9 cellular contexts compared by ENCODE assay signal in genomic region chr4:73259552-73260140, GRCh38. TPM values are rescaled to one million over a fixed set of nuclear protein-coding genes. Genes with fewer than 3 reads are reported as not detected.
A peak's percentile ranks its signal among the peaks of the same experiment; 100 is the strongest.
DNase-seq lines count a peak whose midpoint lies in the region; ATAC-seq, FAIRE-seq and TF ChIP-seq lines count a peak whose summit lies in the region.
"Had no signal": no experiment of that assay in that cellular context is flagged by ENCODE, and none has a peak within 500 bp of the region (broad histone marks: within the 10 kb centered on the region; RNA-seq: fewer than 3 reads in every experiment).

No MANE protein-coding gene starts in this region.

- peak overlapping the region; percentile 60 to 98 (median 93) for H3K4me3 ChIP-seq in keratinocyte (ENCODE audit: control insufficient read depth in 2 of 3, extremely low read depth in 1 of 3, insufficient read depth in 2 of 3, low read depth in 1 of 3, low read length in 3 of 3)

- H3K36me3 Mint-ChIP-seq in activated naive CD8-positive, alpha-beta T cell treated with anti-CD3 and anti-CD28 coated beads, Interleukin-2, amount 50 U/mL, for 24 hours (ENCODE audit: low read depth) = peaks cover 19% of the 10 kb centered on the region

- TF ChIP-seq CTCF in keratinocyte (optimal IDR thresholded peaks at IDR 0.05 in 1 of 3, IDR thresholded peaks at IDR 0.05 in 1 of 3, conservative IDR thresholded peaks at IDR 0.05 in 1 of 3; ENCODE audit: extremely low read depth in 1 of 3, insufficient read depth in 2 of 3, low read length in 3 of 3) = no peak

- H3K4me2 ChIP-seq in keratinocyte (ENCODE audit: control insufficient read depth, extremely low read depth, insufficient read depth, low read depth, low read length) = peak overlapping the region; percentile 77

- peaks cover 43% of the 10 kb centered on the region for H3K4me1 Mint-ChIP-seq in activated naive CD8-positive, alpha-beta T cell treated with anti-CD3 and anti-CD28 coated beads, Interleukin-2, amount 50 U/mL, for 24 hours
- H3K4me1 Mint-ChIP-seq in stimulated activated naive CD8-positive, alpha-beta T cell treated with anti-CD3 and anti-CD28 coated beads, Interleukin-15, amount 100 ng/mL, for 72 hours = peaks cover 47% of the 10 kb centered on the region

- no peak for TF ChIP-seq POLR2A in erythroblast (IDR thresholded peaks at IDR 0.05; ENCODE audit: low read length)

- H3K27me3 Mint-ChIP-seq in activated naive CD8-positive, alpha-beta T cell treated with anti-CD3 and anti-CD28 coated beads, Interleukin-2, amount 50 U/mL, for 24 hours = no peaks in the 10 kb centered on the region
- no peaks in the 10 kb centered on the region for H3K27me3 Mint-ChIP-seq in stimulated activated naive CD8-positive, alpha-beta T cell treated with anti-CD3 and anti-CD28 coated beads, Interleukin-15, amount 100 ng/mL, for 72 hours

- H3K9me3 ChIP-seq in keratinocyte (ENCODE audit: control insufficient read depth, low read depth, low read length) = no peaks in the 10 kb centered on the region

- DNase-seq in DMS 273 (lab: John Stamatoyannopoulos, UW; ENCODE audit: unreplicated experiment) (peak; percentile 54), DMS 273 treated with DMSO at 0.1 percent for 48 hours (lab: John Stamatoyannopoulos, UW) (no peak), M059J (ENCODE audit: low read depth) (peak; percentile 45), keratinocyte (ENCODE audit: low read depth, low spot score) (no peak), erythroblast (lab: John Stamatoyannopoulos, UW) (no peak)
- DNase-seq in activated naive CD8-positive, alpha-beta T cell treated with anti-CD3 and anti-CD28 coated beads, Interleukin-2, amount 50 U/mL, for 24 hours = peak; percentile 10
- no peak for DNase-seq in stimulated activated naive CD8-positive, alpha-beta T cell treated with anti-CD3 and anti-CD28 coated beads, Interleukin-15, amount 100 ng/mL, for 72 hours

- peak overlapping the region; percentile 92 for H3K9ac ChIP-seq in keratinocyte (ENCODE audit: control insufficient read depth, extremely low read depth, insufficient read depth, low read length)

- peaks cover 17% of the 10 kb centered on the region for H3K4me1 ChIP-seq in keratinocyte (ENCODE audit: control insufficient read depth, extremely low read depth, insufficient read depth, low read length)

- H3K27ac Mint-ChIP-seq in activated naive CD8-positive, alpha-beta T cell treated with anti-CD3 and anti-CD28 coated beads, Interleukin-2, amount 50 U/mL, for 24 hours = peak overlapping the region; percentile 99
- peak overlapping the region; percentile 99 to 100 for H3K27ac Mint-ChIP-seq in stimulated activated naive CD8-positive, alpha-beta T cell treated with anti-CD3 and anti-CD28 coated beads, Interleukin-15, amount 100 ng/mL, for 72 hours

- H3K9me1 ChIP-seq in keratinocyte (ENCODE audit: control insufficient read depth, extremely low read depth, insufficient read depth, low read length) = no peaks in the 10 kb centered on the region

- no peaks in the 10 kb centered on the region for H3K27me3 ChIP-seq in keratinocyte (ENCODE audit: control insufficient read depth, extremely low read depth, insufficient read depth, low read length)

- peaks cover 6% of the 10 kb centered on the region for H4K20me1 ChIP-seq in keratinocyte (ENCODE audit: control insufficient read depth, extremely low read depth, insufficient read depth, low read length)

- dilution Hi-C loops in keratinocyte (cut with MboI; ENCODE audit: extremely low pct_ligation_motif_present, low sequenced_read_pairs) = no loop called here

- no peaks in the 10 kb centered on the region for H3K9me3 Mint-ChIP-seq in activated naive CD8-positive, alpha-beta T cell treated with anti-CD3 and anti-CD28 coated beads, Interleukin-2, amount 50 U/mL, for 24 hours
- H3K9me3 Mint-ChIP-seq in stimulated activated naive CD8-positive, alpha-beta T cell treated with anti-CD3 and anti-CD28 coated beads, Interleukin-15, amount 100 ng/mL, for 72 hours = no peaks in the 10 kb centered on the region

- peaks cover 0 to 2% of the 10 kb centered on the region in 2 experiments for H3K36me3 ChIP-seq in keratinocyte (ENCODE audit: control insufficient read depth in 2 of 2, extremely low read depth in 1 of 2, insufficient read depth in 2 of 2, low read length in 2 of 2)

- peak overlapping the region; percentile 96 for H3K27ac ChIP-seq in keratinocyte (ENCODE audit: control insufficient read depth, insufficient read depth, low read length)

- peak overlapping the region; percentile 98 for H3K4me3 Mint-ChIP-seq in activated naive CD8-positive, alpha-beta T cell treated with anti-CD3 and anti-CD28 coated beads, Interleukin-2, amount 50 U/mL, for 24 hours
- H3K4me3 Mint-ChIP-seq in stimulated activated naive CD8-positive, alpha-beta T cell treated with anti-CD3 and anti-CD28 coated beads, Interleukin-15, amount 100 ng/mL, for 72 hours = peak overlapping the region; percentile 97 to 100

- H2AFZ ChIP-seq in keratinocyte (ENCODE audit: control insufficient read depth, low read length) = peak overlapping the region; percentile 91

- peak; percentile 53 for FAIRE-seq in keratinocyte (lab: Jason Lieb, UNC)
- FAIRE-seq: A204.1 had no signal

- peaks cover 52% of the 10 kb centered on the region for H3K79me2 ChIP-seq in keratinocyte (ENCODE audit: control insufficient read depth, insufficient read depth, low read length)

- ATAC-seq in GM21717 (IDR thresholded peaks at IDR 0.05; ENCODE audit: unreplicated experiment) = peak; percentile 6
- ATAC-seq in activated naive CD8-positive, alpha-beta T cell treated with anti-CD3 and anti-CD28 coated beads, Interleukin-2, amount 50 U/mL, for 24 hours = peak; percentile 5
- peak; percentile 17 for ATAC-seq in stimulated activated naive CD8-positive, alpha-beta T cell treated with anti-CD3 and anti-CD28 coated beads, Interleukin-15, amount 100 ng/mL, for 72 hours

RNA-seq across cellular contexts. Expression of gene ANKRD17, which starts 1.0 kb away (rescaled TPM):
- total RNA-seq in M059J (2014; rRNA removed; shearing (Covaris generic)) = 27.8 and 32.8 TPM in 2 replicates
- polyA plus RNA-seq in keratinocyte = 51.5 to 53.4 TPM (median 53.0 TPM) in 3 replicates
- 169 TPM for polyA plus RNA-seq in keratinocyte (2011; ENCODE audit: low read depth)
- 25.8 and 42.9 TPM in 2 replicates for polyA plus RNA-seq in keratinocyte (2011; cell fraction: cytosol; rRNA removed)
- polyA plus RNA-seq in keratinocyte (2011; cell fraction: nucleus; rRNA removed) = 84.4 and 90.8 TPM in 2 replicates
- polyA plus RNA-seq in keratinocyte (2012; ENCODE audit: low replicate concordance) = 31.1 and 32.7 TPM in 2 replicates
- polyA minus RNA-seq in keratinocyte = 62.0 to 139 TPM (median 128 TPM) in 3 replicates
- 66.6 TPM for polyA minus RNA-seq in keratinocyte (2011; cell fraction: cytosol; rRNA and poly(A)+ RNA removed)
- 102 and 196 TPM in 2 replicates for polyA minus RNA-seq in keratinocyte (2011; cell fraction: nucleus; rRNA and poly(A)+ RNA removed)

Comparison
In these comparisons a context has a peak if more than half of its experiments do, and no peak if none do; other contexts are left out.
1. DNase-seq: peak in DMS 273 (single experiment), M059J (single experiment) and activated naive CD8-positive, alpha-beta T cell treated with anti-CD3 and anti-CD28 coated beads, Interleukin-2, amount 50 U/mL, for 24 hours (single experiment); none in DMS 273 treated with DMSO at 0.1 percent for 48 hours (single experiment), keratinocyte (single experiment), stimulated activated naive CD8-positive, alpha-beta T cell treated with anti-CD3 and anti-CD28 coated beads, Interleukin-15, amount 100 ng/mL, for 72 hours (0 of 2) and erythroblast (0 of 2).
2. Peak in every context shown above with its lines, with median percentiles within 50 percentile points of each other: ATAC-seq.